In genomic region chr20:19453781-19454310, GRCh38 we compare ENCODE assay signal across 29 cellular contexts.
DNase-seq lines count a peak whose midpoint lies in the region; ATAC-seq lines count a peak whose summit lies in the region.
"Had no signal": no experiment of that assay in that cellular context is flagged by ENCODE, and none has a peak within 500 bp of the region (broad histone marks: within the 10 kb centered on the region; RNA-seq: fewer than 3 reads in every experiment).

No MANE protein-coding gene starts in this region.

- H3K4me3 ChIP-seq in skeletal muscle tissue (ENCODE audit: low read length in 3 of 3), result peak overlapping the region in 2 of 3 donors; percentile 7 to 9
- H3K4me3 ChIP-seq: ascending aorta, esophagus muscularis mucosa, ovary, right atrium auricular region had no signal

- peak; percentile 43 for DNase-seq in MV-4-11 (lab: John Stamatoyannopoulos, UW)
- peak; percentile 61 for DNase-seq in amniotic epithelial cell (ENCODE audit: low read depth)
- peak; percentile 60 for DNase-seq in myocyte (ENCODE audit: low read depth)
- no peak for DNase-seq in NCI-H1436 treated with DMSO at 0.1 percent for 48 hours (lab: John Stamatoyannopoulos, UW)
- no peak for DNase-seq in NCI-H1436 (lab: John Stamatoyannopoulos, UW)
- DNase-seq: activated CD4-positive, alpha-beta T cell treated with anti-CD3 and anti-CD28 coated beads for 36 hours; activated T-cell treated with anti-CD3 and anti-CD28 coated beads for 4 hours; CD4-positive, CD25-positive, alpha-beta regulatory T cell; cortex of kidney; EL; foreskin keratinocyte; GOT3; left colon; mesenchymal stem cell; naive B cell; NCI-H1092 treated with DMSO at 0.1 percent for 48 hours; NCI-H2029; NCI-H345; NCI-H748 treated with DMSO at 0.1 percent for 48 hours; ovary; stimulated activated CD4-positive, alpha-beta T cell treated with anti-CD3 and anti-CD28 coated beads, Interleukin-4, amount 100 ng/mL, for 24 hours; substantia nigra had no signal

- no peak for ATAC-seq in GM18861 (IDR thresholded peaks at IDR 0.05; ENCODE audit: unreplicated experiment)
- ATAC-seq: activated CD4-positive, alpha-beta T cell treated with anti-CD3 and anti-CD28 coated beads for 36 hours; activated naive CD4-positive, alpha-beta T cell treated with anti-CD3 and anti-CD28 coated beads, Interleukin-2, amount 50 U/mL, for 72 hours; foreskin keratinocyte; left colon; stimulated activated effector memory CD8-positive, alpha-beta T cell treated with anti-CD3 and anti-CD28 coated beads, Interleukin-12 subunit alpha, Interleukin-12 subunit beta, amount 100 ng/mL, for 72 hours had no signal

- peak overlapping the region; percentile 75 for H3K27ac ChIP-seq in skeletal muscle tissue (ENCODE audit: low read depth, low read length)
- H3K27ac ChIP-seq: ascending aorta, esophagus muscularis mucosa, foreskin keratinocyte, ovary, right atrium auricular region had no signal

- H3K36me3 ChIP-seq in skeletal muscle tissue (ENCODE audit: control insufficient read depth in 3 of 3, insufficient read depth in 3 of 3, low read length in 3 of 3), result no peaks in the 10 kb centered on the region
- H3K36me3 ChIP-seq: ascending aorta, esophagus muscularis mucosa, ovary, right atrium auricular region had no signal

- peaks cover 46 to 66% (median 52%) of the 10 kb centered on the region in 3 donors for H3K4me1 ChIP-seq in skeletal muscle tissue (ENCODE audit: control insufficient read depth in 3 of 3, insufficient read depth in 3 of 3, low read length in 3 of 3)
- H3K4me1 ChIP-seq: foreskin keratinocyte, right atrium auricular region had no signal

- no peaks in the 10 kb centered on the region for H3K9me3 ChIP-seq in skeletal muscle tissue (ENCODE audit: control insufficient read depth in 3 of 3, low read length in 3 of 3)
- H3K9me3 ChIP-seq: ascending aorta, esophagus muscularis mucosa, ovary, right atrium auricular region had no signal

- no peaks in the 10 kb centered on the region for H3K27me3 ChIP-seq in skeletal muscle tissue (ENCODE audit: control insufficient read depth in 3 of 3, insufficient read depth in 3 of 3, low read length in 3 of 3)
- H3K27me3 ChIP-seq: ascending aorta, esophagus muscularis mucosa, foreskin keratinocyte, ovary, right atrium auricular region had no signal

- H3K9ac ChIP-seq in skeletal muscle tissue (ENCODE audit: low read depth in 1 of 3, low read length in 3 of 3), result peak overlapping the region in 1 of 3 donors; percentile 12

Comparison
In these comparisons a context has a peak if more than half of its experiments do, and no peak if none do; other contexts are left out.
1. DNase-seq: peak in MV-4-11 (single experiment), amniotic epithelial cell (single experiment) and myocyte (single experiment); none in NCI-H1436 treated with DMSO at 0.1 percent for 48 hours (single experiment) and NCI-H1436 (single experiment).